ENCODE assay signal across 11 cellular contexts in the genomic region with DNA sequence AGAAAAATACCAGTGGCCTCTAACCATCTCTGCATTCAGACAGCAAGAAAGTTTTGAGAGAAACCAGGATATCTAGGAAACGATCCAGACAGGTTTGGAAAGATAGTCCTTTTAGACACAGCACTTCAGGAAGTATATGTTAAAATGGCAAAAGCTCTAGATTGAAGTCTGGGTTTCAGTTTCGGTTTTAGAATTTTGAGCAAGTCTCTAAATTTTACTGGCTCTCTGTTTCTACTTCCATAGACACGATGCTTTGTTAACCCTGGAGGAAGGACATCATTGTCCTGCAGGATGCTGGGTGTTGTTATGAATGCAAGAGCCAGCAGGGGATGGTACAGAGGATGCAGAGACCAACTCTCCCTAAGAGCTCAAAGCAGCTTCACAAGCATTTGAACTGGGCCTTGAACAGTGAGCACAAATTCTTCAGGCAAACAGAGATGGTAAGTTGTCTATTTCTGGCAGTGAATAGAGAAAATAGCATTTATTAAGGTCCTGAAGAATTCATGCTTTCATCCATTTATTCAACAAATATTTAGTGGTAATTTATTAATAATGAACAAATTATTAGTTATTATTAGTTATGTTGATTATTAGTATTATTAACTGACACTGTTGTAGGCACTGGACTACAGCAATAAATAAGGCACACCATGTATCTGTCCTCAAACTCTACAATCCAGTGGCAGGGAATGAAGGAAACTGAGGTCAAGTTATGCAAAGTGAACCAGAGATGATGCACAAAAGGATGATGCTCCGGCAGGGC.
DNase-seq lines count a peak whose midpoint lies in the region; ATAC-seq lines count a peak whose summit lies in the region.
"Had no signal": no experiment of that assay in that cellular context is flagged by ENCODE, and none has a peak within 500 bp of the region (broad histone marks: within the 10 kb centered on the region; RNA-seq: fewer than 3 reads in every experiment).

No MANE protein-coding gene starts in this region.

- no peak overlapping the region for H3K4me3 Mint-ChIP-seq in T-helper 1 cell treated with Interleukin-12 subunit alpha and Interleukin-12 subunit beta and Interleukin-4 antibody, amounts not matched to agents 30 μg/mL and 1 μg/mL, for 36 hours
- peak overlapping the region in 4 of 5 donors; percentile 15 to 51 (median 32) for H3K4me3 Mint-ChIP-seq in immature natural killer cell

- H3K27ac Mint-ChIP-seq in T-helper 1 cell treated with Interleukin-12 subunit alpha and Interleukin-12 subunit beta and Interleukin-4 antibody, amounts not matched to agents 30 μg/mL and 1 μg/mL, for 36 hours: peak overlapping the region; percentile 45
- H3K27ac Mint-ChIP-seq in immature natural killer cell: peak overlapping the region in 3 of 6 donors; percentile 4 to 46 (median 27)

- no peaks in the 10 kb centered on the region for H3K9me3 Mint-ChIP-seq in T-helper 1 cell treated with Interleukin-12 subunit alpha and Interleukin-12 subunit beta and Interleukin-4 antibody, amounts not matched to agents 30 μg/mL and 1 μg/mL, for 36 hours
- H3K9me3 Mint-ChIP-seq in immature natural killer cell: no peaks in the 10 kb centered on the region

- no peaks in the 10 kb centered on the region for H3K36me3 Mint-ChIP-seq in T-helper 1 cell treated with Interleukin-12 subunit alpha and Interleukin-12 subunit beta and Interleukin-4 antibody, amounts not matched to agents 30 μg/mL and 1 μg/mL, for 36 hours (ENCODE audit: low read depth)
- H3K36me3 Mint-ChIP-seq in immature natural killer cell: no peaks in the 10 kb centered on the region

- no peak for ATAC-seq in HG02884 (IDR thresholded peaks at IDR 0.05; ENCODE audit: unreplicated experiment)

- H3K4me1 Mint-ChIP-seq in T-helper 1 cell treated with Interleukin-12 subunit alpha and Interleukin-12 subunit beta and Interleukin-4 antibody, amounts not matched to agents 30 μg/mL and 1 μg/mL, for 36 hours (ENCODE audit: low read depth): peaks cover 7% of the 10 kb centered on the region
- peaks cover 5 to 11% of the 10 kb centered on the region in 2 donors for H3K4me1 Mint-ChIP-seq in immature natural killer cell

- peak; percentile 38 for DNase-seq in AG08396 (ENCODE audit: low spot score)
- DNase-seq in H4 (ENCODE audit: low spot score): peak; percentile 29
- DNase-seq in immature natural killer cell: peak in 2 of 3 donors; percentile 3 to 5
- DNase-seq in SKM-1 treated with dmso at 0.1 percent for 144 hours (lab: John Stamatoyannopoulos, UW; ENCODE audit: unreplicated experiment): no peak
- DNase-seq in activated CD4-positive, CD25-positive, alpha-beta regulatory T cell (lab: John Stamatoyannopoulos, UW): no peak
- no peak for DNase-seq in cerebellar nuclear complex (lab: John Stamatoyannopoulos, UW)
- DNase-seq: activated effector memory CD4-positive, alpha-beta T cell treated with Interleukin-2 at 50 U/mL for 16 hours; esophagus squamous epithelium; nucleus accumbens had no signal

- no peaks in the 10 kb centered on the region for H3K27me3 Mint-ChIP-seq in T-helper 1 cell treated with Interleukin-12 subunit alpha and Interleukin-12 subunit beta and Interleukin-4 antibody, amounts not matched to agents 30 μg/mL and 1 μg/mL, for 36 hours (ENCODE audit: low read depth)
- peaks cover under 1 to 3% (median 2%) of the 10 kb centered on the region in 3 donors for H3K27me3 Mint-ChIP-seq in immature natural killer cell (ENCODE audit: low read depth in 3 of 3)

Comparison
In these comparisons a context has a peak if more than half of its experiments do, and no peak if none do; other contexts are left out.
1. DNase-seq: peak in AG08396 (single experiment), H4 (single experiment) and immature natural killer cell (2 of 3); none in SKM-1 treated with dmso at 0.1 percent for 144 hours (single experiment), activated CD4-positive, CD25-positive, alpha-beta regulatory T cell (0 of 4) and cerebellar nuclear complex (0 of 2).